25 cellular contexts compared by ENCODE assay signal in genomic region chr15:66162286-66162685, GRCh38.
A peak's percentile ranks its signal among the peaks of the same experiment; 100 is the strongest.
DNase-seq lines count a peak whose midpoint lies in the region; ATAC-seq, FAIRE-seq and TF ChIP-seq lines count a peak whose summit lies in the region.
"Had no signal": no experiment of that assay in that cellular context is flagged by ENCODE, and none has a peak within 500 bp of the region (broad histone marks: within the 10 kb centered on the region; RNA-seq: fewer than 3 reads in every experiment).

No MANE protein-coding gene starts in this region.

- FAIRE-seq in K562 (lab: Jason Lieb, UNC) = no peak
- FAIRE-seq: A204.1, G401.6, GM19239 had no signal

- no peaks in the 10 kb centered on the region for H4K20me1 ChIP-seq in DOHH2 (ENCODE audit: control insufficient read depth, insufficient read depth, low read depth, low read length)
- H4K20me1 ChIP-seq in OCI-LY1 (ENCODE audit: insufficient read depth, low read length) = no peaks in the 10 kb centered on the region
- no peaks in the 10 kb centered on the region; the same call in 1 of the 2 replicates for H4K20me1 ChIP-seq in K562 (replicated peaks; ENCODE audit: control insufficient read depth, insufficient read depth, low read length)
- H4K20me1 ChIP-seq: BLaER1 had no signal

- H3K27ac Mint-ChIP-seq in activated T-helper 2 cell treated with anti-CD3 and anti-CD28 coated beads, Interferon-gamma antibody, Interleukin-2, Interleukin-4, amounts not matched to agents 10 μg/mL and 5 μg/mL and 100 μg/mL, durations not matched to agents 14 hours and 24 hours and 36 hours = no peak overlapping the region
- H3K27ac Mint-ChIP-seq: CD14-positive monocyte; CD4-positive, alpha-beta memory T cell; CD4-positive, CD25-positive, alpha-beta regulatory T cell had no signal

- CTCF ChIA-PET in K562 (lab: Yijun Ruan, JAX; ENCODE audit: low intra/inter-chr PET ratio) = no interaction called here

- H3K36me3 ChIP-seq in DOHH2 (ENCODE audit: control insufficient read depth, low read length) = peaks cover 75% of the 10 kb centered on the region
- H3K36me3 ChIP-seq in OCI-LY1 (ENCODE audit: insufficient read depth, low read length) = peaks cover 10% of the 10 kb centered on the region; the same call in 1 of the 2 replicates
- H3K36me3 ChIP-seq in K562 (ENCODE audit: control insufficient read depth, insufficient read depth, low read length) = no peaks in the 10 kb centered on the region
- H3K36me3 ChIP-seq in colonic mucosa = no peaks in the 10 kb centered on the region
- no peaks in the 10 kb centered on the region for H3K36me3 ChIP-seq in body of pancreas (replicated peaks in 1 of 2; ENCODE audit: insufficient read depth in 1 of 2, low read depth in 2 of 2)
- H3K36me3 ChIP-seq: BE2C, BLaER1 had no signal

- no peak for TF ChIP-seq CTCF in DOHH2 (IDR thresholded peaks at IDR 0.05; ENCODE audit: low read depth, low read length, poor library complexity, severe bottlenecking)
- no peak for TF ChIP-seq CTCF in OCI-LY1 (IDR thresholded peaks at IDR 0.05; ENCODE audit: low read length)
- no peak for TF ChIP-seq CTCF in K562 (IDR thresholded peaks at IDR 0.05 in 2 of 3, conservative IDR thresholded peaks at IDR 0.05 in 1 of 3; ENCODE audit: insufficient read depth in 2 of 3, low read depth in 1 of 3, low read length in 3 of 3)
- no peak for TF ChIP-seq CTCF in colonic mucosa (IDR thresholded peaks at IDR 0.05)
- no peak for TF ChIP-seq CTCF in body of pancreas (IDR thresholded peaks at IDR 0.05)

- H3K4me1 Mint-ChIP-seq in activated T-helper 2 cell treated with anti-CD3 and anti-CD28 coated beads, Interferon-gamma antibody, Interleukin-2, Interleukin-4, amounts not matched to agents 10 μg/mL and 5 μg/mL and 100 μg/mL, durations not matched to agents 14 hours and 24 hours and 36 hours (ENCODE audit: low read depth) = no peaks in the 10 kb centered on the region
- H3K4me1 Mint-ChIP-seq: CD14-positive monocyte; CD4-positive, alpha-beta memory T cell; CD8-positive, alpha-beta memory T cell had no signal

- H3K4me3 Mint-ChIP-seq in activated T-helper 2 cell treated with anti-CD3 and anti-CD28 coated beads, Interferon-gamma antibody, Interleukin-2, Interleukin-4, amounts not matched to agents 10 μg/mL and 5 μg/mL and 100 μg/mL, durations not matched to agents 14 hours and 24 hours and 36 hours (ENCODE audit: low read depth) = no peak overlapping the region
- H3K4me3 Mint-ChIP-seq: CD14-positive monocyte; CD4-positive, alpha-beta memory T cell; CD4-positive, CD25-positive, alpha-beta regulatory T cell; CD8-positive, alpha-beta memory T cell had no signal

- BruUV-seq in K562 (replicated peaks; lab: Mats Ljungman, UMichigan) = no TSS peak

- H3K79me2 ChIP-seq in DOHH2 (ENCODE audit: control insufficient read depth, low read length) (peaks cover 100% of the 10 kb centered on the region), OCI-LY1 (ENCODE audit: insufficient read depth, low read length) (no peaks in the 10 kb centered on the region), K562 (ENCODE audit: control insufficient read depth, insufficient read depth, low read length) (no peaks in the 10 kb centered on the region)

- H3K9me2 ChIP-seq in DOHH2 (replicated peaks; ENCODE audit: control insufficient read depth, low read length) (no peaks in the 10 kb centered on the region), OCI-LY1 (ENCODE audit: low read depth, low read length) (no peaks in the 10 kb centered on the region)

- H3K4me3 ChIP-seq in DOHH2 (ENCODE audit: low read length) = peak overlapping the region; percentile 43
- no peak overlapping the region for H3K4me3 ChIP-seq in OCI-LY1 (ENCODE audit: low read depth, low read length, poor library complexity, severe bottlenecking)
- H3K4me3 ChIP-seq in K562 = no peak overlapping the region
- H3K4me3 ChIP-seq in colonic mucosa = no peak overlapping the region
- no peak overlapping the region for H3K4me3 ChIP-seq in body of pancreas
- H3K4me3 ChIP-seq: BLaER1 had no signal

- H3K36me3 Mint-ChIP-seq in activated T-helper 2 cell treated with anti-CD3 and anti-CD28 coated beads, Interferon-gamma antibody, Interleukin-2, Interleukin-4, amounts not matched to agents 10 μg/mL and 5 μg/mL and 100 μg/mL, durations not matched to agents 14 hours and 24 hours and 36 hours (ENCODE audit: low read depth) = no peaks in the 10 kb centered on the region
- H3K36me3 Mint-ChIP-seq: CD14-positive monocyte; CD4-positive, alpha-beta memory T cell; CD4-positive, CD25-positive, alpha-beta regulatory T cell had no signal

- H3F3A ChIP-seq in DOHH2 (ENCODE audit: control insufficient read depth, insufficient read depth) (peaks cover 43% of the 10 kb centered on the region), OCI-LY1 (ENCODE audit: insufficient read depth, low read length) (peaks cover 6% of the 10 kb centered on the region; the same call in 1 of the 2 replicates)

- no peaks in the 10 kb centered on the region for H3K9me3 Mint-ChIP-seq in activated T-helper 2 cell treated with anti-CD3 and anti-CD28 coated beads, Interferon-gamma antibody, Interleukin-2, Interleukin-4, amounts not matched to agents 10 μg/mL and 5 μg/mL and 100 μg/mL, durations not matched to agents 14 hours and 24 hours and 36 hours
- H3K9me3 Mint-ChIP-seq: CD4-positive, alpha-beta memory T cell; CD8-positive, alpha-beta memory T cell had no signal

- intact Hi-C loops in K562 (cut with micrococcal nuclease) = no loop called here
- intact Hi-C loops in colonic mucosa (cut with DNase I) = no loop called here
- intact Hi-C loops in body of pancreas (cut with DNase I) = no loop called here
- intact Hi-C loops in activated T-helper 2 cell treated with anti-CD3 and anti-CD28 coated beads, Interferon-gamma antibody, Interleukin-2, Interleukin-4, amounts not matched to agents 10 μg/mL and 5 μg/mL and 100 μg/mL, durations not matched to agents 14 hours and 24 hours and 36 hours (cut with micrococcal nuclease) = no loop called here

- no peaks in the 10 kb centered on the region for H3K27me3 Mint-ChIP-seq in activated T-helper 2 cell treated with anti-CD3 and anti-CD28 coated beads, Interferon-gamma antibody, Interleukin-2, Interleukin-4, amounts not matched to agents 10 μg/mL and 5 μg/mL and 100 μg/mL, durations not matched to agents 14 hours and 24 hours and 36 hours (ENCODE audit: low read depth)

- H3K4me2 ChIP-seq in DOHH2 (ENCODE audit: low read length) (peak overlapping the region; percentile 66), OCI-LY1 (ENCODE audit: low read length) (peak overlapping the region; percentile 43; the same call in 1 of the 2 replicates), K562 (ENCODE audit: insufficient read depth, low read length) (no peak overlapping the region)
- H3K4me2 ChIP-seq: BLaER1 had no signal

- no peaks in the 10 kb centered on the region for H3K9me3 ChIP-seq in DOHH2 (ENCODE audit: control insufficient read depth, insufficient read depth, low read length)
- H3K9me3 ChIP-seq in OCI-LY1 (ENCODE audit: low read length) = no peaks in the 10 kb centered on the region
- no peaks in the 10 kb centered on the region for H3K9me3 ChIP-seq in K562 (replicated peaks; ENCODE audit: control insufficient read depth, insufficient read depth, low read depth, low read length)
- no peaks in the 10 kb centered on the region for H3K9me3 ChIP-seq in colonic mucosa
- H3K9me3 ChIP-seq in body of pancreas = no peaks in the 10 kb centered on the region
- H3K9me3 ChIP-seq: BE2C, BLaER1 had no signal

- H2AFZ ChIP-seq in OCI-LY1 (ENCODE audit: low read length) = no peak overlapping the region
- H2AFZ ChIP-seq in K562 (ENCODE audit: low read depth, low read length) = no peak overlapping the region

- H3K4me1 ChIP-seq in DOHH2 (ENCODE audit: control insufficient read depth, low read length) (peaks cover 100% of the 10 kb centered on the region), OCI-LY1 (ENCODE audit: insufficient read depth, low read length, severe bottlenecking) (peaks cover 99% of the 10 kb centered on the region), K562 (replicated peaks in 1 of 2; ENCODE audit: control insufficient read depth in 2 of 2, insufficient read depth in 2 of 2, low read length in 2 of 2) (no peaks in the 10 kb centered on the region), colonic mucosa (no peaks in the 10 kb centered on the region), body of pancreas (no peaks in the 10 kb centered on the region)

- WGBS in K562 (ENCODE audit: insufficient coverage, low coverage, missing lambda C conversion rate) = 0% methylated on average over 2 of the region's 2 CpGs
- WGBS in body of pancreas, 2 donors = 72 to 78% methylated on average over 2 of the region's 2 CpGs

- no peaks in the 10 kb centered on the region for H3K9me1 ChIP-seq in K562 (ENCODE audit: control insufficient read depth, insufficient read depth, low read length)

- H3K27me3 ChIP-seq in DOHH2 (ENCODE audit: control insufficient read depth, low read length) (no peaks in the 10 kb centered on the region), OCI-LY1 (ENCODE audit: insufficient read depth, low read length) (no peaks in the 10 kb centered on the region), K562 (ENCODE audit: control insufficient read depth in 2 of 2, insufficient read depth in 2 of 2, low read length in 2 of 2) (peaks cover 20 to 49% of the 10 kb centered on the region in 2 experiments; a peak in 4 of 5 replicates), colonic mucosa (no peaks in the 10 kb centered on the region), body of pancreas (no peaks in the 10 kb centered on the region)
- H3K27me3 ChIP-seq: BE2C, BLaER1 had no signal

- H3K27ac ChIP-seq in DOHH2 (ENCODE audit: low read depth, low read length) (peak overlapping the region; percentile 100), OCI-LY1 (ENCODE audit: low read depth, low read length, poor library complexity, severe bottlenecking) (peak overlapping the region; percentile 100), K562 (ENCODE audit: extremely low read depth, low read depth, low read length) (no peak overlapping the region), colonic mucosa (no peak overlapping the region), body of pancreas (no peak overlapping the region)
- H3K27ac ChIP-seq: BLaER1 had no signal

- POLR2A ChIA-PET in K562 (lab: Yijun Ruan, JAX) = no interaction called here

- TF ChIP-seq POLR2A in K562 (conservative IDR thresholded peaks at IDR 0.05) (no peak), body of pancreas (IDR thresholded peaks at IDR 0.05) (no peak)

- no peak for DNase-seq in K562 (ENCODE audit: extremely low read depth in 1 of 4, low spot score in 3 of 4)
- no peak for DNase-seq in colonic mucosa
- DNase-seq in body of pancreas = no peak
- DNase-seq in activated T-helper 2 cell treated with anti-CD3 and anti-CD28 coated beads, Interferon-gamma antibody, Interleukin-2, Interleukin-4, amounts not matched to agents 10 μg/mL and 5 μg/mL and 100 μg/mL, durations not matched to agents 14 hours and 24 hours and 36 hours (ENCODE audit: low spot score) = no peak
- DNase-seq in ACHN = no peak
- DNase-seq: 8988T; BE2C; C1 segment of cervical spinal cord; CD4-positive, alpha-beta memory T cell; CD4-positive, CD25-positive, alpha-beta regulatory T cell; CD8-positive, alpha-beta memory T cell; COR-L47; DMS 273 treated with DMSO at 0.1 percent for 48 hours; DMS153; DMS53; DMS79; DND-41; GF-D8 had no signal

- H3K9ac ChIP-seq in OCI-LY1 (ENCODE audit: low read length) (peak overlapping the region; percentile 73), K562 (ENCODE audit: insufficient read depth in 1 of 2, low read depth in 2 of 2, low read length in 2 of 2) (no peak overlapping the region), colonic mucosa (ENCODE audit: low read depth in 2 of 2, low read length in 2 of 2) (no peak overlapping the region)
- H3K9ac ChIP-seq: BLaER1 had no signal

- TF ChIP-seq EP300 in K562 (IDR thresholded peaks at IDR 0.05; ENCODE audit: low read length) = no peak

- TF ChIP-seq RAD21 in K562 (CRISPR knock-in tag; conservative IDR thresholded peaks at IDR 0.05 in 1 of 2, IDR thresholded peaks at IDR 0.05 in 1 of 2) = no peak

- no peak for ATAC-seq in K562
- no peak for ATAC-seq in body of pancreas

- in situ Hi-C loops in K562 (cut with MboI) = no loop called here
- in situ Hi-C loops in ACHN (cut with HindIII; ENCODE audit: low pct_ligation_motif_present, low pct_unique_long_range_greater_than_20kb, low sequenced_read_pairs) = no loop called here

Comparison
In these comparisons a context has a peak if more than half of its experiments do, and no peak if none do; other contexts are left out.
1. H3K27ac ChIP-seq: peak in DOHH2 (single experiment) and OCI-LY1 (single experiment); none in K562 (single experiment), colonic mucosa (single experiment) and body of pancreas (0 of 4).